Comparison of ENCODE assay signal across 21 cellular contexts in genomic region chr3:125394406-125394805, GRCh38.
"Had no signal": no experiment of that assay in that cellular context is flagged by ENCODE, and none has a peak within 500 bp of the region (broad histone marks: within the 10 kb centered on the region; RNA-seq: fewer than 3 reads in every experiment).

No MANE protein-coding gene starts in this region.

- H3K27ac Mint-ChIP-seq: activated CD4-positive, alpha-beta memory T cell treated with anti-CD3 and anti-CD28 coated beads, Interleukin-2, amount 10 ng/mL, durations not matched to agents 7 days and 5 days; activated CD4-positive, alpha-beta T cell treated with anti-CD3 and anti-CD28 coated beads, Interleukin-2, amount 10 ng/mL, durations not matched to agents 7 days and 5 days; activated naive CD8-positive, alpha-beta T cell treated with anti-CD3 and anti-CD28 coated beads, Interleukin-2, amount 50 U/mL, for 24 hours; activated T-cell treated with anti-CD3 and anti-CD28 coated beads, Interleukin-2, amount 50 U/mL, for 24 hours; activated T-helper 17 cell treated with anti-CD3 and anti-CD28 coated beads, Interleukin-2, amount 50 U/mL, for 72 hours; nephron had no signal

- H3K4me3 Mint-ChIP-seq: activated CD4-positive, alpha-beta memory T cell treated with anti-CD3 and anti-CD28 coated beads, Interleukin-2, amount 10 ng/mL, durations not matched to agents 7 days and 5 days; activated CD4-positive, alpha-beta T cell treated with anti-CD3 and anti-CD28 coated beads, Interleukin-2, amount 10 ng/mL, durations not matched to agents 7 days and 5 days; activated naive CD8-positive, alpha-beta T cell treated with anti-CD3 and anti-CD28 coated beads, Interleukin-2, amount 50 U/mL, for 24 hours; activated T-cell treated with anti-CD3 and anti-CD28 coated beads, Interleukin-2, amount 50 U/mL, for 24 hours; activated T-helper 17 cell treated with anti-CD3 and anti-CD28 coated beads, Interleukin-2, amount 50 U/mL, for 72 hours; nephron had no signal

- H3K36me3 ChIP-seq: left ventricle myocardium inferior, spleen, tibial artery had no signal

- H3K9me3 Mint-ChIP-seq: activated CD4-positive, alpha-beta memory T cell treated with anti-CD3 and anti-CD28 coated beads, Interleukin-2, amount 10 ng/mL, durations not matched to agents 7 days and 5 days; activated naive CD8-positive, alpha-beta T cell treated with anti-CD3 and anti-CD28 coated beads, Interleukin-2, amount 50 U/mL, for 24 hours; activated T-cell treated with anti-CD3 and anti-CD28 coated beads, Interleukin-2, amount 50 U/mL, for 24 hours; activated T-helper 17 cell treated with anti-CD3 and anti-CD28 coated beads, Interleukin-2, amount 50 U/mL, for 72 hours had no signal

- ATAC-seq: activated T-helper 17 cell treated with anti-CD3 and anti-CD28 coated beads, Interleukin-2, amount 50 U/mL, for 72 hours; right cardiac atrium had no signal

- DNase-seq: activated CD4-positive, alpha-beta memory T cell treated with anti-CD3 and anti-CD28 coated beads, Interleukin-2, amount 10 ng/mL, durations not matched to agents 7 days and 5 days; activated CD4-positive, alpha-beta T cell treated with anti-CD3 and anti-CD28 coated beads, Interleukin-2, amount 10 ng/mL, durations not matched to agents 7 days and 5 days; activated CD4-positive, CD25-positive, alpha-beta regulatory T cell treated with anti-CD3 and anti-CD28 coated beads, Interleukin-2, amount 50 U/mL, for 72 hours; activated CD8-positive, alpha-beta memory T cell treated with anti-CD3 and anti-CD28 coated beads, Interleukin-2, amount 50 U/mL, for 48 hours; activated gamma-delta T cell treated with Interleukin-2 at 50 U/mL for 16 hours; activated naive CD4-positive, alpha-beta T cell treated with anti-CD3 and anti-CD28 coated beads, Interleukin-2, amount 50 U/mL, for 16 hours; activated naive CD8-positive, alpha-beta T cell treated with anti-CD3 and anti-CD28 coated beads, Interleukin-2, amount 50 U/mL, for 24 hours; activated T-cell treated with anti-CD3 and anti-CD28 coated beads, Interleukin-2, amount 50 U/mL, for 24 hours; amygdala; cerebellar nuclear complex; cortex of kidney; foreskin melanocyte; left ventricle myocardium inferior; right cardiac atrium; spleen; stimulated activated naive CD4-positive, alpha-beta T cell treated with Interleukin-2 at 50 U/mL for 16 hours; T-helper 1 cell; tibial artery had no signal

- H3K27ac ChIP-seq: left ventricle myocardium inferior, parathyroid adenoma, spleen, tibial artery had no signal

- H3K4me3 ChIP-seq: left ventricle myocardium inferior, spleen, tibial artery had no signal

- H3K9me3 ChIP-seq: left ventricle myocardium inferior, spleen, tibial artery had no signal

- H3K27me3 ChIP-seq: spleen had no signal

- H3K4me1 ChIP-seq: left ventricle myocardium inferior, parathyroid adenoma, spleen, tibial artery had no signal
